Comparison of ENCODE assay signal across 22 cellular contexts in genomic region chr18:3952031-3952430, GRCh38.
"Had no signal": no experiment of that assay in that cellular context is flagged by ENCODE, and none has a peak within 500 bp of the region (broad histone marks: within the 10 kb centered on the region; RNA-seq: fewer than 3 reads in every experiment).

No MANE protein-coding gene starts in this region.

- ATAC-seq: HepG2 had no signal

- H3K36me3 ChIP-seq: MG63 had no signal

- DNase-seq: IMR-90, Karpas-422, KG1, MG63, NCI-H1092, NCI-H1105 treated with DMSO at 0.1 percent for 48 hours, NCI-H1417 treated with DMSO at 0.1 percent for 48 hours, NCI-H146, NCI-H1694 treated with DMSO at 0.1 percent for 48 hours, NCI-H1930, NCI-H2081, NCI-H2107, NCI-H2227 treated with DMSO at 0.1 percent for 48 hours, NCI-H524, NCI-H526 treated with DMSO at 0.1 percent for 48 hours, NCI-H748 treated with DMSO at 0.1 percent for 48 hours, Right ventricle myocardium superior, RPMI8226, SK-N-SH, SW 1271 had no signal

- H3K27me3 ChIP-seq: MG63 had no signal

- H3K4me2 ChIP-seq: SK-N-SH had no signal

- H3K9me3 ChIP-seq: MG63, SK-N-SH had no signal

- FAIRE-seq: HepG2, RCC 7860 had no signal

- H3K9ac ChIP-seq: SK-N-SH had no signal

- H3K4me3 ChIP-seq: MG63 had no signal
